8 cellular contexts compared by ENCODE assay signal in the genomic region with DNA sequence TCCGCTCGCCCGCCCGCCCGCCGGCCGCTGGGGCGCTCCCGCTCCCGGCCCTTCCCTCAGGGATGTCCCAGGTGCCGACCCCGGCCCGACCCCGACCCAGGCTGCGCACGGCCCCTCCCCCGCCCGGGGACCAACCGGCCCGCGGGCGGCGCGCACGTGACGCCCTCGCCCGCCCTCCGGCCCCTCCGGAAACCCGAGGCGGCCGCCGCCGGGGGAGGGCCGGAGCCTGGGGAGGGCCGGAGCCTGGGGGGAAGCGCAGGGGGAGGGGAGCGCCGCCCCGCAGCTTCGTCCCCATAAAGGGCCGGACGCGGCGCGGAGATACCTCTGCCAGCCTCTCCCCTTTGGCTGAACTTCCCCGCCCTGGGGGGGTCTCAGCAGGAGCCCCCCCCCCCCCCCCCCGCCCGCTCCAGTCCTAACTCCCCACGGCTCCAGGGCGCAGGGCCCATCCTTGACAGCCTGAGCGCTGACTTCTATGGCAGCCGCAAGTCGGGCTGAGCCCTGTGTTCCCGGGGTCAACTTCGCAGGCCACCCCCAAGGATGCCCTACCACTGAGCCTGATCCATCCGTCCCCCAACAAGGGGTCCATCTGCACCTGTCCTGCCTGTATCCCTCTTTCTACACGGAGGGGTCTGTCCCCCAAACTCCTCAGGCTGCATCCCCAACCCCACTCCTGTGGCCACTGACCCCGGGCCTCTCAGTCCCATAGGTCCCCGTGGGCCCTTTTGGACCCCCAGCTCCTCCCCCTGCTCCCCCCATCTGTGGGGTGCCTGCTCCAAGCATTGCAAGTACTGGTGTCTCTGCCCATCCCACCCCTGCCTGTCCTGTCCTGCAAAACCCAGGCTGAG. TPM values are rescaled to one million over a fixed set of nuclear protein-coding genes. Genes with fewer than 3 reads are reported as not detected.
DNase-seq lines count a peak whose midpoint lies in the region; ATAC-seq and TF ChIP-seq lines count a peak whose summit lies in the region.

A gene (minus strand): TSS at position 69 of the 845 bp plus-strand sequence. CDS start 174 bp downstream, outside the sequence.

- no peak for TF ChIP-seq POLR2A in esophagus squamous epithelium (IDR thresholded peaks at IDR 0.05)

- intact Hi-C loops in esophagus squamous epithelium (cut with DNase I), result no loop called here

- H3K4me1 ChIP-seq in esophagus squamous epithelium, result peaks cover 17 to 35% (median 20%) of the 10 kb centered on the region in 3 donors

- ATAC-seq in GM21423 (IDR thresholded peaks at IDR 0.05; ENCODE audit: unreplicated experiment), result peak; percentile 45
- no peak for ATAC-seq in HG02623 (IDR thresholded peaks at IDR 0.05; ENCODE audit: unreplicated experiment)
- no peak for ATAC-seq in GM18517 (IDR thresholded peaks at IDR 0.05; ENCODE audit: unreplicated experiment)

- H3K36me3 ChIP-seq in SK-N-MC (ENCODE audit: insufficient read depth, low read length) (no peaks in the 10 kb centered on the region), esophagus squamous epithelium (no peaks in the 10 kb centered on the region)

- DNase-seq in COR-L47 (lab: John Stamatoyannopoulos, UW), result peak; percentile 51
- no peak for DNase-seq in SK-N-MC (ENCODE audit: low read depth, low spot score)
- DNase-seq in esophagus squamous epithelium (lab: John Stamatoyannopoulos, UW), result no peak
- DNase-seq in neural crest cell (ENCODE audit: low read depth, low spot score), result no peak
- no peak for DNase-seq in germinal center (ENCODE audit: low spot score)

- H3K9me3 Mint-ChIP-seq in neural crest cell, result no peaks in the 10 kb centered on the region

- peaks cover 0 to 67% (median 0%) of the 10 kb centered on the region in 4 donors for H3K27me3 ChIP-seq in esophagus squamous epithelium

- WGBS in esophagus squamous epithelium, 2 donors, result 17% methylated on average over 2 of the region's 61 CpGs; no CpG with 5 or more reads in 1 of the 2 donors

- TF ChIP-seq CTCF in esophagus squamous epithelium (IDR thresholded peaks at IDR 0.05) (no peak), neural crest cell (conservative IDR thresholded peaks at IDR 0.05) (no peak)

- no peaks in the 10 kb centered on the region for H3K9me3 ChIP-seq in SK-N-MC (ENCODE audit: low read depth, low read length)
- H3K9me3 ChIP-seq in esophagus squamous epithelium, result no peaks in the 10 kb centered on the region

- peaks cover 3% of the 10 kb centered on the region for H3K27me3 Mint-ChIP-seq in neural crest cell (ENCODE audit: low read depth)

- peaks cover 5% of the 10 kb centered on the region for H3K4me1 Mint-ChIP-seq in neural crest cell

- peak within 1 kb of the TSS; percentile 69 for H3K9ac ChIP-seq in SK-N-MC (ENCODE audit: insufficient read length)

- no peak within 1 kb of the TSS for H3K27ac ChIP-seq in SK-N-MC
- peak within 1 kb of the TSS; percentile 39 to 81 (median 65) for H3K27ac ChIP-seq in esophagus squamous epithelium

- peak within 1 kb of the TSS; percentile 81 for H3K4me3 Mint-ChIP-seq in neural crest cell

- no peak within 1 kb of the TSS for H3K27ac Mint-ChIP-seq in neural crest cell (ENCODE audit: unreplicated experiment)

- no peaks in the 10 kb centered on the region for H3K36me3 Mint-ChIP-seq in neural crest cell (ENCODE audit: low read depth)

- peak within 1 kb of the TSS; percentile 83 for H3K4me3 ChIP-seq in SK-N-MC
- H3K4me3 ChIP-seq in esophagus squamous epithelium, result peak within 1 kb of the TSS; percentile 31 to 77 (median 51)

RNA-seq across cellular contexts. Expression of the gene that starts here (rescaled TPM):
- total RNA-seq in esophagus squamous epithelium, result 1 to 10 TPM in 3 of 4 donors, under 1 TPM in 1; 0.19 to 6.9 (median 2.3) TPM
- total RNA-seq in neural crest cell, result 45.1 and 46.5 TPM in 2 replicates
